ENCODE assay signal across 8 cellular contexts in the genomic region with DNA sequence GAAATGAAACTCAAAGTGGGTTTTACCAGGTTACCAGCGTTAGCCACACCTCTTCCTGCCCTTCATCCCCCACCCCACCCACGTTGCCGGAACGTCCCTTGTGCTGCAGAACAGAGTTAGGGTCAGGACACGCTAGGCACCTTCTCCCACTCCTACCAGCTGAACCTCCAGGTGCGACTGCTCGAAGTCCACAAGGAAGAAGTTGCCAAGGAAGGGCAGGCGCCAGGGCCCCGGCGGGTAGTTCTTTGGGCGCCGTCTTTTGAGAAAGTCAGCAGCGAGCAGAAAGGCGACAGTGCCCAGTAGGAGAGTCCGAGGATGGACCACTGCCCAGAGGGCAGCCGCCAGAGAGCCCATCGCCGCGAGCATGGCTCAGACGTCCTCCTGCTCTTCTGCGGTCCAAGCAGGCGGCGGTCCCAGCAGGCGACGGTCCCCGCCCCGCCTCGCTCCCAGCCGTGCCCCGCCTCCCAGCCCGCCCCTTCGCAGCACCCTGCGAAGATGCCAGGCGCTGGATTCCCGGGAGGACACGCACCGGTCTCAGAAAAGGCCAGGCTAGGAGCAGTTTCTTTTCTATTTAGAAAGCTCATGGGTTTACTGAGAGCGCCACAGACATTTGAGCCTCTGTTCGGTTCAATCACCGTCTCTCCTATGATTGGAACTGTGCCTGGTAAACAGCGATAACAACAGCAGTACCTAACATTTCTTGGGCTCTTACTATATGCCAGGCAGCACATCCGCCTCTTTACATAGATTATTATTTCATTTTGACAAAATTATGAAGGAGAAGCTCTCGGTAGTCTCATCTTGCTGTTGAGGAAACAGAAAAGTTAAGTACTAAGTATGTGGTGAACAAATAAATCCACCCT. TPM values are rescaled to one million over a fixed set of nuclear protein-coding genes. Genes with fewer than 3 reads are reported as not detected.
A peak's percentile ranks its signal among the peaks of the same experiment; 100 is the strongest.
DNase-seq lines count a peak whose midpoint lies in the region; ATAC-seq and TF ChIP-seq lines count a peak whose summit lies in the region.

CYP2J2 (minus strand) TSS at position 393 of the 863 bp plus-strand sequence; CDS start at position 366, 27 bp downstream.

- peaks cover 0 to 3% of the 10 kb centered on the region in 2 donors for H3K4me1 ChIP-seq in esophagus (ENCODE audit: control insufficient read depth in 2 of 2, insufficient read depth in 2 of 2, low read length in 1 of 2)
- peaks cover 6% of the 10 kb centered on the region for H3K4me1 ChIP-seq in mucosa of stomach (ENCODE audit: control insufficient read depth, insufficient read depth, low read length)

- no peak for TF ChIP-seq CTCF in HFF-Myc (IDR thresholded peaks at IDR 0.05; ENCODE audit: low read depth, low read length, missing control alignments)

- peak within 1 kb of the TSS in 1 of 2 donors; percentile 47 for H3K27ac ChIP-seq in esophagus (ENCODE audit: low read depth in 2 of 2, low read length in 1 of 2)

- ATAC-seq in HG03135 (IDR thresholded peaks at IDR 0.05; ENCODE audit: unreplicated experiment), result no peak

- WGBS in esophagus, 2 donors, result 2 to 3% methylated on average over 43 of the region's 43 CpGs

- H3K4me3 ChIP-seq in HFF-Myc (replicated peaks; ENCODE audit: low read depth, low read length) (peak within 1 kb of the TSS; percentile 35), esophagus (ENCODE audit: low read depth in 1 of 2, low read length in 2 of 2) (peak within 1 kb of the TSS; percentile 74 to 75), mucosa of stomach (ENCODE audit: low read length) (peak within 1 kb of the TSS; percentile 58)

- peak within 1 kb of the TSS; percentile 50 for H3K9ac ChIP-seq in mucosa of stomach (ENCODE audit: low read length)

- DNase-seq in EH (ENCODE audit: low read depth), result peak; percentile 58
- DNase-seq in HFF-Myc (ENCODE audit: extremely low read depth, low read depth), result no peak
- DNase-seq in NCI-H2171 treated with DMSO at 0.1 percent for 48 hours (lab: John Stamatoyannopoulos, UW), result peak; percentile 60
- DNase-seq in activated CD8-positive, alpha-beta memory T cell treated with anti-CD3 and anti-CD28 coated beads for 48 hours (ENCODE audit: low read depth in 2 of 3, low spot score in 2 of 3), result peak in 2 of 3 experiments; percentile 6 to 7
- DNase-seq in stimulated activated naive CD4-positive, alpha-beta T cell treated with Interleukin-2 at 50 U/mL for 16 hours (lab: John Stamatoyannopoulos, UW), result peak; percentile 13

- H3K36me3 ChIP-seq in esophagus (ENCODE audit: control insufficient read depth in 2 of 2, insufficient read depth in 2 of 2, low read length in 1 of 2) (no peaks in the 10 kb centered on the region), mucosa of stomach (ENCODE audit: control insufficient read depth, insufficient read depth, low read length) (no peaks in the 10 kb centered on the region)

- H3K27me3 ChIP-seq in esophagus (ENCODE audit: control insufficient read depth in 1 of 2, insufficient read depth in 2 of 2, low read length in 2 of 2) (peaks cover 0 to 3% of the 10 kb centered on the region in 2 donors), mucosa of stomach (ENCODE audit: control insufficient read depth, insufficient read depth, low read length) (peaks cover 19% of the 10 kb centered on the region)

- H3K9me3 ChIP-seq in esophagus (ENCODE audit: control insufficient read depth in 2 of 2, insufficient read depth in 1 of 2, low read depth in 1 of 2, low read length in 1 of 2) (no peaks in the 10 kb centered on the region), mucosa of stomach (ENCODE audit: control insufficient read depth, low read length) (no peaks in the 10 kb centered on the region)

RNA-seq across cellular contexts. Expression of gene CYP2J2, which starts in this region (rescaled TPM):
- 10 to 100 TPM in 1 of 2 donors, 1 to 10 TPM in 1; 9.5 to 21.4 TPM for polyA plus RNA-seq in esophagus
